In the genomic region with DNA sequence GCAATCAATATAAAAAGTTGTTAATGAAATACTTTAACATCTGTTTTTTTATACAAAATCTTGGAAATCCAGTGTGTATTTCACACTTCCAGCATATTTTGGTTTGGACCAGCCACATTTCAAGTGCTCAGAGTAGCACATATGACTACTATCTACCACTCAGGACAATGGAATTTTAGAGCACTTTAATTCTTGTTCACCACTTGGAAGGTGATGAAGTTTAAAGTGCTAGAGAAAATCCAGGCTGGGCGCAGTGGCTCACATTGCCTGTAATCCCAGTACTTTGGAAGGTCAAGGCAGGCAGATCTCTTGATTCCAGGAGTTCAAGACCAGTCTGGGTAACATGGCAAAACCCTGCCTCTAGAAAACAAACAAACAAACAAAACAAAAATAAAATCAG, we compare ENCODE assay signal across 1 cellular context.
TF ChIP-seq lines count a peak whose summit lies in the region.

No MANE protein-coding gene starts in this region.

TF ChIP-seq in IMR-90, 13 proteins besides CTCF, POLR2A, EP300 and RAD21 (continued from another document):
- TF ChIP-seq, protein P1, sequence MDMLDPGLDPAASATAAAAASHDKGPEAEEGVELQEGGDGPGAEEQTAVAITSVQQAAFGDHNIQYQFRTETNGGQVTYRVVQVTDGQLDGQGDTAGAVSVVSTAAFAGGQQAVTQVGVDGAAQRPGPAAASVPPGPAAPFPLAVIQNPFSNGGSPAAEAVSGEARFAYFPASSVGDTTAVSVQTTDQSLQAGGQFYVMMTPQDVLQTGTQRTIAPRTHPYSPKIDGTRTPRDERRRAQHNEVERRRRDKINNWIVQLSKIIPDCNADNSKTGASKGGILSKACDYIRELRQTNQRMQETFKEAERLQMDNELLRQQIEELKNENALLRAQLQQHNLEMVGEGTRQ (IDR thresholded peaks at IDR 0.05; ENCODE audit: low read depth, low read length) = no peak
TF ChIP-seq in IMR-90: peak in this region for 0.
